Comparison of ENCODE assay signal across 11 cellular contexts in genomic region chr12:113097716-113098427, GRCh38. TPM values are rescaled to one million over a fixed set of nuclear protein-coding genes. Genes with fewer than 3 reads are reported as not detected.
A peak's percentile ranks its signal among the peaks of the same experiment; 100 is the strongest.
DNase-seq lines count a peak whose midpoint lies in the region; ATAC-seq and FAIRE-seq lines count a peak whose summit lies in the region.
"Had no signal": no experiment of that assay in that cellular context is flagged by ENCODE, and none has a peak within 500 bp of the region (broad histone marks: within the 10 kb centered on the region; RNA-seq: fewer than 3 reads in every experiment).

No MANE protein-coding gene starts in this region.

- H3K9ac ChIP-seq in subcutaneous abdominal adipose tissue (ENCODE audit: low read length in 5 of 5), result no peak overlapping the region

- H3K27me3 Mint-ChIP-seq in T-helper 2 cell treated with Interferon-gamma antibody and Interleukin-4, amounts not matched to agents 5 μg/mL and 100 μg/mL, for 36 hours (ENCODE audit: low read depth), result no peaks in the 10 kb centered on the region

- H3K36me3 ChIP-seq in subcutaneous abdominal adipose tissue (ENCODE audit: control insufficient read depth in 5 of 5, insufficient read depth in 5 of 5, low read length in 5 of 5), result peaks cover 0 to 21% (median 18%) of the 10 kb centered on the region in 5 donors

- H3K9me3 Mint-ChIP-seq in T-helper 2 cell treated with Interferon-gamma antibody and Interleukin-4, amounts not matched to agents 5 μg/mL and 100 μg/mL, for 36 hours, result no peaks in the 10 kb centered on the region

- H3K27ac Mint-ChIP-seq in T-helper 2 cell treated with Interferon-gamma antibody and Interleukin-4, amounts not matched to agents 5 μg/mL and 100 μg/mL, for 36 hours, result no peak overlapping the region

- H3K4me3 ChIP-seq in right cardiac atrium (ENCODE audit: low read length), result no peak overlapping the region
- peak overlapping the region in 1 of 5 donors; percentile 40 for H3K4me3 ChIP-seq in subcutaneous abdominal adipose tissue (ENCODE audit: low read depth in 1 of 5, low read length in 5 of 5)

- peak; percentile 17 for FAIRE-seq in TTC549 (lab: Jason Lieb, UNC)
- FAIRE-seq: endometrium had no signal

- no peaks in the 10 kb centered on the region for H3K36me3 Mint-ChIP-seq in T-helper 2 cell treated with Interferon-gamma antibody and Interleukin-4, amounts not matched to agents 5 μg/mL and 100 μg/mL, for 36 hours (ENCODE audit: low read depth)

- H3K27ac ChIP-seq in right cardiac atrium (ENCODE audit: low read length), result no peak overlapping the region
- H3K27ac ChIP-seq in subcutaneous abdominal adipose tissue (ENCODE audit: low read depth, low read length), result peak overlapping the region; percentile 50

- H3K4me1 Mint-ChIP-seq in T-helper 2 cell treated with Interferon-gamma antibody and Interleukin-4, amounts not matched to agents 5 μg/mL and 100 μg/mL, for 36 hours (ENCODE audit: low read depth), result peaks cover 2% of the 10 kb centered on the region

- DNase-seq in DMS79 treated with DMSO at 0.1 percent for 48 hours (lab: John Stamatoyannopoulos, UW) (peak; percentile 81), DMS79 (lab: John Stamatoyannopoulos, UW) (no peak), right cardiac atrium (peak; percentile 64 to 88 (median 85)), SHP77 treated with DMSO at 0.1 percent for 48 hours (lab: John Stamatoyannopoulos, UW) (no peak)
- no peak for DNase-seq in central memory CD4-positive, alpha-beta T cell
- no peak for DNase-seq in T-helper 2 cell treated with Interferon-gamma antibody and Interleukin-4, amounts not matched to agents 5 μg/mL and 100 μg/mL, for 36 hours (ENCODE audit: low spot score)

- no peak overlapping the region for H3K4me3 Mint-ChIP-seq in T-helper 2 cell treated with Interferon-gamma antibody and Interleukin-4, amounts not matched to agents 5 μg/mL and 100 μg/mL, for 36 hours

- H3K27me3 ChIP-seq in right cardiac atrium (ENCODE audit: control insufficient read depth, insufficient read depth) (no peaks in the 10 kb centered on the region), subcutaneous abdominal adipose tissue (ENCODE audit: control insufficient read depth in 5 of 5, insufficient read depth in 4 of 5, low read length in 5 of 5) (peaks cover 0 to 3% (median 2%) of the 10 kb centered on the region in 5 donors)

- H3K9me3 ChIP-seq in right cardiac atrium (ENCODE audit: control insufficient read depth, low read length), result no peaks in the 10 kb centered on the region
- no peaks in the 10 kb centered on the region for H3K9me3 ChIP-seq in subcutaneous abdominal adipose tissue (ENCODE audit: control insufficient read depth in 5 of 5, low read length in 5 of 5)

- ATAC-seq in right cardiac atrium, result peak; percentile 49 to 73

- 41% methylated on average over 14 of the region's 14 CpGs for whole genome bisulfite sequencing in right cardiac atrium

- H3K4me1 ChIP-seq in right cardiac atrium (ENCODE audit: control insufficient read depth, insufficient read depth, low read length), result no peaks in the 10 kb centered on the region
- peaks cover 0 to 30% (median 18%) of the 10 kb centered on the region in 5 donors for H3K4me1 ChIP-seq in subcutaneous abdominal adipose tissue (ENCODE audit: control insufficient read depth in 5 of 5, insufficient read depth in 5 of 5, low read length in 5 of 5)

- intact Hi-C loops in right cardiac atrium (cut with DNase I), result loop anchor here in 2 of 4 donors (5.0 kb wide), 1 partner anchor 46 kb away; no protein-coding TSS in a partner anchor

RNA-seq across cellular contexts. Expression of gene RASAL1, which starts 37.7 kb away (rescaled TPM):
- total RNA-seq in right cardiac atrium, result not detected
- not detected for polyA plus RNA-seq in right cardiac atrium
- total RNA-seq: T-helper 1 cell treated with Interleukin-12 subunit alpha and Interleukin-12 subunit beta and Interleukin-4 antibody, amounts not matched to agents 30 ng/mL and 1 ng/mL, for 36 hours had no signal
- polyA plus RNA-seq: AG04450 had no signal

RNA-seq across cellular contexts. Expression of gene DTX1, which starts 41.3 kb away (rescaled TPM):
- 1 to 10 TPM; 2.0 to 4.9 (median 3.9) TPM for total RNA-seq in right cardiac atrium
- 1.2 TPM for polyA plus RNA-seq in right cardiac atrium

RNA-seq across cellular contexts. Expression of gene CFAP73, which starts 51.7 kb away (rescaled TPM):
- not detected for total RNA-seq in right cardiac atrium
- polyA plus RNA-seq in right cardiac atrium, result 0.09 TPM
- polyA plus RNA-seq: AG04450 had no signal

Comparison
In these comparisons a context has a peak if more than half of its experiments do, and no peak if none do; other contexts are left out.
1. DNase-seq: peak in DMS79 treated with DMSO at 0.1 percent for 48 hours (single experiment) and right cardiac atrium (3 of 3); none in DMS79 (single experiment), central memory CD4-positive, alpha-beta T cell (single experiment), SHP77 treated with DMSO at 0.1 percent for 48 hours (single experiment) and T-helper 2 cell treated with Interferon-gamma antibody and Interleukin-4, amounts not matched to agents 5 μg/mL and 100 μg/mL, for 36 hours (single experiment).